In genomic region chr12:4807813-4808212, GRCh38 we compare ENCODE assay signal across 21 cellular contexts.
DNase-seq lines count a peak whose midpoint lies in the region; ATAC-seq, FAIRE-seq and TF ChIP-seq lines count a peak whose summit lies in the region.
"Had no signal": no experiment of that assay in that cellular context is flagged by ENCODE, and none has a peak within 500 bp of the region (broad histone marks: within the 10 kb centered on the region; RNA-seq: fewer than 3 reads in every experiment).

No MANE protein-coding gene starts in this region.

- H3K4me3 ChIP-seq in GM12878 (no peak overlapping the region), right lobe of liver (no peak overlapping the region)
- H3K4me3 ChIP-seq: ascending aorta, smooth muscle cell, suprapubic skin had no signal

- H3K9me3 ChIP-seq in GM12878 (replicated peaks; ENCODE audit: control insufficient read depth, insufficient read depth, low read length) (no peaks in the 10 kb centered on the region), right lobe of liver (no peaks in the 10 kb centered on the region)
- H3K9me3 ChIP-seq: ascending aorta, suprapubic skin had no signal

- H3K27me3 ChIP-seq in GM12878 (replicated peaks in 1 of 2; ENCODE audit: control insufficient read depth in 2 of 2, insufficient read depth in 2 of 2, low read length in 1 of 2) (no peaks in the 10 kb centered on the region), right lobe of liver (peaks cover 0 to 9% of the 10 kb centered on the region in 2 donors)
- H3K27me3 ChIP-seq: ascending aorta had no signal

- peaks cover 53% of the 10 kb centered on the region for H3K4me1 Mint-ChIP-seq in activated T-cell treated with anti-CD3 and anti-CD28 coated beads, Interleukin-2, amount 50 U/mL, for 72 hours (ENCODE audit: low read depth)
- peaks cover 49% of the 10 kb centered on the region for H3K4me1 Mint-ChIP-seq in stimulated activated naive CD8-positive, alpha-beta T cell treated with anti-CD3 and anti-CD28 coated beads, Interleukin-15, amount 100 ng/mL, for 72 hours

- no peak for FAIRE-seq in GM12878 (lab: Jason Lieb, UNC)

- TF ChIP-seq POLR2A in GM12878 (IDR thresholded peaks at IDR 0.05; ENCODE audit: low read depth, low read length) (no peak), right lobe of liver (IDR thresholded peaks at IDR 0.05) (no peak)

- 12% methylated on average over 2 of the region's 2 CpGs for WGBS in GM12878 (ENCODE audit: insufficient coverage, insufficient replicate concordance, low lambda C conversion rate, missing lambda C conversion rate)
- WGBS in right lobe of liver (ENCODE audit: insufficient coverage, low coverage, low lambda C conversion rate, missing lambda C conversion rate), result 48% methylated on average over 2 of the region's 2 CpGs

- peaks cover 63% of the 10 kb centered on the region for H3K27me3 Mint-ChIP-seq in activated T-cell treated with anti-CD3 and anti-CD28 coated beads, Interleukin-2, amount 50 U/mL, for 72 hours (ENCODE audit: low read depth)
- peaks cover 78% of the 10 kb centered on the region for H3K27me3 Mint-ChIP-seq in stimulated activated naive CD8-positive, alpha-beta T cell treated with anti-CD3 and anti-CD28 coated beads, Interleukin-15, amount 100 ng/mL, for 72 hours

- POLR2A ChIA-PET in GM12878 (lab: Charles Lee), result interaction anchor here (0.6 kb wide), 1 partner anchor 20 kb away, joined by 6 read pairs; no protein-coding TSS in a partner anchor

- H3K36me3 Mint-ChIP-seq in activated T-cell treated with anti-CD3 and anti-CD28 coated beads, Interleukin-2, amount 50 U/mL, for 72 hours (ENCODE audit: insufficient read depth in 2 of 2), result peaks cover 0 to 7% of the 10 kb centered on the region in 2 donors

- intact Hi-C loops in GM12878 (cut with micrococcal nuclease; ENCODE audit: unreplicated experiment) (no loop called here), right lobe of liver (cut with DNase I) (no loop called here)

- no peaks in the 10 kb centered on the region; a peak in 1 of 4 replicates for H3K36me3 ChIP-seq in GM12878 (ENCODE audit: control insufficient read depth in 2 of 2, insufficient read depth in 2 of 2, low read length in 1 of 2)
- no peaks in the 10 kb centered on the region for H3K36me3 ChIP-seq in right lobe of liver
- H3K36me3 ChIP-seq: ascending aorta, suprapubic skin had no signal

- H3K27ac Mint-ChIP-seq in activated T-cell treated with anti-CD3 and anti-CD28 coated beads, Interleukin-2, amount 50 U/mL, for 72 hours, result no peak overlapping the region
- H3K27ac Mint-ChIP-seq in stimulated activated naive CD8-positive, alpha-beta T cell treated with anti-CD3 and anti-CD28 coated beads, Interleukin-15, amount 100 ng/mL, for 72 hours, result no peak overlapping the region
- H3K27ac Mint-ChIP-seq: WTC11 had no signal

- no peak overlapping the region for H3K4me2 ChIP-seq in GM12878 (ENCODE audit: control insufficient read depth, insufficient read depth)
- H3K4me2 ChIP-seq: smooth muscle cell had no signal

- ATAC-seq in activated T-cell treated with anti-CD3 and anti-CD28 coated beads, Interleukin-2, amount 50 U/mL, for 72 hours (replicated peaks in 1 of 2), result no peak
- peak; percentile 55 for ATAC-seq in HG03280 (IDR thresholded peaks at IDR 0.05; ENCODE audit: unreplicated experiment)
- peak; percentile 70 for ATAC-seq in GM12878
- peak; percentile 54 for ATAC-seq in stimulated activated naive CD8-positive, alpha-beta T cell treated with anti-CD3 and anti-CD28 coated beads, Interleukin-15, amount 100 ng/mL, for 72 hours
- no peak for ATAC-seq in right lobe of liver
- ATAC-seq: left lobe of liver, PC-3, WTC11 had no signal

- RAD21 ChIA-PET in GM12878 (lab: Charles Lee; ENCODE audit: unreplicated experiment), result no interaction called here

- H2AFZ ChIP-seq in GM12878 (ENCODE audit: control insufficient read depth, low read depth, low read length), result no peak overlapping the region

- no peaks in the 10 kb centered on the region for H3K9me3 Mint-ChIP-seq in activated T-cell treated with anti-CD3 and anti-CD28 coated beads, Interleukin-2, amount 50 U/mL, for 72 hours
- no peaks in the 10 kb centered on the region for H3K9me3 Mint-ChIP-seq in stimulated activated naive CD8-positive, alpha-beta T cell treated with anti-CD3 and anti-CD28 coated beads, Interleukin-15, amount 100 ng/mL, for 72 hours
- H3K9me3 Mint-ChIP-seq: WTC11 had no signal

- in situ Hi-C loops in GM12878 (cut with MboI), result no loop called here

- H3K79me2 ChIP-seq in GM12878 (ENCODE audit: control insufficient read depth, insufficient read depth, low read length), result no peaks in the 10 kb centered on the region

- no peak for DNase-seq in activated T-cell treated with anti-CD3 and anti-CD28 coated beads, Interleukin-2, amount 50 U/mL, for 72 hours
- DNase-seq in activated T-cell treated with anti-CD3 and anti-CD28 coated beads for 4 hours, result no peak
- DNase-seq in GM12878 (ENCODE audit: low read depth, low spot score), result no peak
- DNase-seq in stimulated activated naive CD8-positive, alpha-beta T cell treated with anti-CD3 and anti-CD28 coated beads, Interleukin-15, amount 100 ng/mL, for 72 hours, result no peak
- DNase-seq in NCI-H524 treated with DMSO at 0.1 percent for 48 hours (lab: John Stamatoyannopoulos, UW), result no peak
- no peak for DNase-seq in NCI-H446 (lab: John Stamatoyannopoulos, UW)
- DNase-seq in right lobe of liver, result no peak
- DNase-seq: ACHN; activated naive CD4-positive, alpha-beta T cell treated with Interleukin-2 at 50 U/mL for 16 hours; COR-L47; NCI-H1436; NCI-H2171; NCI-H774; PC-3; stimulated activated CD4-positive, alpha-beta T cell treated with anti-CD3 and anti-CD28 coated beads, Interleukin-4, amount 100 ng/mL, for 24 hours had no signal

- no peak for TF ChIP-seq RAD21 in GM12878 (IDR thresholded peaks at IDR 0.05; ENCODE audit: insufficient read depth, low read depth, low read length)

- SMC1A ChIA-PET in GM12878 (lab: Charles Lee; ENCODE audit: uncharacterized antibody, unreplicated experiment), result interaction anchor here (0.9 to 2.4 kb wide), 2 partner anchors 40 to 135 kb away, joined by 3 to 7 read pairs; no protein-coding TSS in a partner anchor

- H4K20me1 ChIP-seq in GM12878 (ENCODE audit: control insufficient read depth, insufficient read depth), result no peaks in the 10 kb centered on the region; the same call in 1 of the 2 replicates

- 0 out of 4 replicates have a peak, but pooled peaks of 1 of the 2 experiments have one; percentile 65 for TF ChIP-seq EP300 in GM12878 (IDR thresholded peaks at IDR 0.05; ENCODE audit: borderline replicate concordance in 1 of 2, control insufficient read depth in 1 of 2, low read depth in 2 of 2, low read length in 2 of 2)

- H3K9ac ChIP-seq in GM12878 (ENCODE audit: control insufficient read depth, insufficient read depth, low read length), result no peak overlapping the region

- peaks cover 11% of the 10 kb centered on the region for H3K4me1 ChIP-seq in GM12878 (ENCODE audit: control insufficient read depth, insufficient read depth, low read length)
- peaks cover 0 to 7% (median 0%) of the 10 kb centered on the region in 4 donors for H3K4me1 ChIP-seq in right lobe of liver

- TF ChIP-seq CTCF in GM12878 (IDR thresholded peaks at IDR 0.05 in 2 of 3, conservative IDR thresholded peaks at IDR 0.05 in 1 of 3; ENCODE audit: control insufficient read depth in 2 of 3, extremely low read depth in 1 of 3, insufficient read depth in 1 of 3, low read depth in 3 of 3, low read length in 3 of 3) (no peak), right lobe of liver (IDR thresholded peaks at IDR 0.05) (no peak)

- no TSS peak for BruUV-seq in GM12878 (replicated peaks; lab: Mats Ljungman, UMichigan)

- H3K4me3 Mint-ChIP-seq in activated T-cell treated with anti-CD3 and anti-CD28 coated beads, Interleukin-2, amount 50 U/mL, for 72 hours, result peak overlapping the region; percentile 25 to 69
- peak overlapping the region in 1 of 2 donors; percentile 32 for H3K4me3 Mint-ChIP-seq in stimulated activated naive CD8-positive, alpha-beta T cell treated with anti-CD3 and anti-CD28 coated beads, Interleukin-15, amount 100 ng/mL, for 72 hours

- CTCF ChIA-PET in GM12878 (lab: Yijun Ruan, JAX), result interaction anchor here (0.7 to 1.4 kb wide), 2 partner anchors 13 to 41 kb away, joined by 3 to 6 read pairs; no protein-coding TSS in a partner anchor

- H3K27ac ChIP-seq in GM12878 (ENCODE audit: control insufficient read depth, insufficient read depth) (no peak overlapping the region), right lobe of liver (no peak overlapping the region)
- H3K27ac ChIP-seq: ascending aorta, suprapubic skin had no signal

TF ChIP-seq in GM12878, 131 proteins besides CTCF, POLR2A, EP300 and RAD21 (continues in another document):
- TF ChIP-seq BCL11A (IDR thresholded peaks at IDR 0.05; ENCODE audit: low read depth, low read length), result 0 out of 2 replicates have a peak, but pooled peaks have one; percentile 24
- peak in 1 of 2 experiments; percentile 19; a peak in 2 of 4 replicates for TF ChIP-seq IKZF2 (IDR thresholded peaks at IDR 0.05)
- TF ChIP-seq CBFB (IDR thresholded peaks at IDR 0.05; ENCODE audit: low read depth), result 0 out of 2 replicates have a peak, but pooled peaks have one; percentile 23
- no peak for TF ChIP-seq ATF3 (IDR thresholded peaks at IDR 0.05; ENCODE audit: borderline replicate concordance, extremely low read depth, low read depth, low read length)
- TF ChIP-seq PAX5 (IDR thresholded peaks at IDR 0.05; ENCODE audit: borderline replicate concordance, low read depth, low read length), result 0 out of 2 replicates have a peak, but pooled peaks have one; percentile 8
- TF ChIP-seq RUNX3 (IDR thresholded peaks at IDR 0.05; ENCODE audit: low read length), result peak; percentile 93
- TF ChIP-seq MTA2 (IDR thresholded peaks at IDR 0.05; ENCODE audit: low read depth), result peak; percentile 27; the same call in 1 of the 2 replicates
- no peak for TF ChIP-seq ASH2L (IDR thresholded peaks at IDR 0.05; ENCODE audit: borderline replicate concordance, low read depth)
- peak; percentile 13; the same call in 1 of the 2 replicates for TF ChIP-seq JUNB (IDR thresholded peaks at IDR 0.05)
- TF ChIP-seq ZNF274 (IDR thresholded peaks at IDR 0.05; ENCODE audit: insufficient read depth, insufficient read length), result no peak
- TF ChIP-seq BHLHE40 (IDR thresholded peaks at IDR 0.05; ENCODE audit: borderline replicate concordance in 1 of 2, low read depth in 2 of 2, low read length in 1 of 2), result 0 out of 4 replicates have a peak, but pooled peaks of 1 of the 2 experiments have one; percentile 11
- TF ChIP-seq POU2F2 (IDR thresholded peaks at IDR 0.05; ENCODE audit: borderline replicate concordance, low read depth, low read length), result peak; percentile 46; the same call in 1 of the 3 replicates

Comparison
In these comparisons a context has a peak if more than half of its experiments do, and no peak if none do; other contexts are left out.
1. ATAC-seq: peak in HG03280 (single experiment), GM12878 (single experiment) and stimulated activated naive CD8-positive, alpha-beta T cell treated with anti-CD3 and anti-CD28 coated beads, Interleukin-15, amount 100 ng/mL, for 72 hours (single experiment); none in activated T-cell treated with anti-CD3 and anti-CD28 coated beads, Interleukin-2, amount 50 U/mL, for 72 hours (0 of 2) and right lobe of liver (0 of 4).